ENCODE assay signal across 1 cellular context in the genomic region with DNA sequence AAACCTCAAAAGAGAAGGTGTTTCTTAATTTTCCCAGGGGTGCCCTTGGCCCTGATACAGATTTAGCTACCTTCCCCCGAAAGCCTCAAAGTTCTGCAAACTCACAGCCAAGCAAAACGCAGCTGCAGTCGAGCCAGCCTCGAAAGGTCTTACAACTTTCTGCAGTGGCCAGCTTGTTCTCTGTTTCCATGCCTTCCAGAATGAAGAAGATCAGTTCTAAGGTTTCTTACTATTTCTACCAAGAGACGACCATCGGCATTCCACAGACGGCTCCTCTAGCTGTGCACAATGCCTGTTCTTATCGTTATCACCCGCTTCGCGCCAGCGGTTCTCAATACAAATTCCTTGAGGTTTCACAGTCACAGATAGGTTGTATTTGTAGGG.
TF ChIP-seq lines count a peak whose summit lies in the region.

No MANE protein-coding gene starts in this region.

TF ChIP-seq in WTC11, 78 proteins besides CTCF, POLR2A, EP300 and RAD21 (continued from another document):
- TF ChIP-seq ZNF532 (CRISPR knock-in tag; IDR thresholded peaks at IDR 0.05; ENCODE audit: borderline replicate concordance) = no peak
